In the genomic region with DNA sequence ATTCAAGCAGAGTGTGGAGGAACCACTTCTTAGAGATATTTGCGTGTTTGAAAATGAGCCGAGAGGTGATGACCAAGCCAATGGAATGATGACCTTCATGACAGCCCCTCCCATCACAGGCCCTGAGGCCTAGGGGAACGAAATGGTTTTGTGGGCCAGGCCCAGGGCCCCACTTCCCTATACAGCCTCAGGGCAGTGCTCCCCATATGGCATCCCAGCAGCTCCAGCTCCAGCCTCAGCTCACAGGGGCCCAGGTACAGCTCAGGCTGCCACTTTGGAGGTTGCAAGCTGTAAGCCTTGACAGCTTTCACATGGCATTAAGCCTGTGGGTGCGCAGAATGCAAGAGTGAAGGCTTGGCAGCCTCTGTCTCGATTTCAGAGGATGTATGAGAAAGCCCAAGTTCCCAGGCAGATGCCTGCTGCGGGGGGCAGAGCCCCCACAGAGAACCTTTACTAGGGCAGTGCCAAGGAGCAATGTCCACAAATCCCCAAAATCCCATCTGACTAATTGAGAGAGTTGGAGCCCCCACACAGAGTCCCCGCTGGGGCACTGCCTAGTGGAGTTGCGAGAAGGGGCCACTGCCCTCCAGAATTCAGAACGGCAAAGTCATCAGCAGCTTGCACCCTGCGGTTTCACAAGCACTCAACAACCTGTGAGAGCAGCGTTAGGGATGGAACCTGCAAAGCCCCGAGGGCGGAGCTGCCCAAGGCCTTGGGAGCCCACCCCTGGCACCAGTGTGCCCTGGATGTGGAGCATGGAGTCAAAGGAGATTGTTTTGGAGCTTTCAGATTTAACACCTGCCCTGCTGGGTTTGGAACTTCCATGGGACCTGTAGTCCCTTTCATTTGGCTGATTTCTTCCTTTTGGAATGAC, we compare ENCODE assay signal across 21 cellular contexts.
"Had no signal": no experiment of that assay in that cellular context is flagged by ENCODE, and none has a peak within 500 bp of the region (broad histone marks: within the 10 kb centered on the region; RNA-seq: fewer than 3 reads in every experiment).

No MANE protein-coding gene starts in this region.

- DNase-seq: activated CD4-positive, alpha-beta T cell treated with anti-CD3 and anti-CD28 coated beads, Interleukin-2, amount 50 U/mL, for 4 hours; activated CD4-positive, CD25-positive, alpha-beta regulatory T cell treated with anti-CD3 and anti-CD28 coated beads, Interleukin-2, amount 50 U/mL, for 72 hours; activated gamma-delta T cell treated with Interleukin-2 at 50 U/mL for 16 hours; activated naive CD8-positive, alpha-beta T cell treated with anti-CD3 and anti-CD28 coated beads for 36 hours; amniotic stem cell; effector CD8-positive, alpha-beta T cell; mammary epithelial cell; midbrain; nephron progenitor cell; small intestine; stimulated activated CD4-positive, alpha-beta T cell treated with anti-CD3 and anti-CD28 coated beads, Interleukin-4, amount 100 ng/mL, for 1 hour; SW 1271; T-helper 2 cell; testis had no signal

- H3K27ac ChIP-seq: esophagus muscularis mucosa, prostate gland, right atrium auricular region, testis, upper lobe of left lung, VCaP had no signal

- FAIRE-seq: small intestine had no signal

- H3K4me3 ChIP-seq: esophagus muscularis mucosa, prostate gland, right atrium auricular region, testis, upper lobe of left lung had no signal

- H3K27me3 Mint-ChIP-seq: activated naive CD8-positive, alpha-beta T cell treated with anti-CD3 and anti-CD28 coated beads for 36 hours had no signal

- H3K27ac Mint-ChIP-seq: activated naive CD8-positive, alpha-beta T cell treated with anti-CD3 and anti-CD28 coated beads for 36 hours; activated T-helper 1 cell treated with anti-CD3 and anti-CD28 coated beads, Interleukin-12 subunit alpha, Interleukin-12 subunit beta, Interleukin-2, Interleukin-4 antibody, amounts not matched to agents 30 ng/mL and 10 ng/mL and 1 ng/mL, durations not matched to agents 14 hours and 24 hours and 36 hours; dendritic cell treated with granulocyte-macrophage colony-stimulating factor and Interleukin-4, amounts not matched to agents 40 ng/mL and 50 ng/mL, for 4 days; nephron progenitor cell had no signal

- H3K27me3 ChIP-seq: esophagus muscularis mucosa, right atrium auricular region, testis, upper lobe of left lung had no signal

- H3K9me3 ChIP-seq: prostate gland, testis had no signal

- H3K4me1 ChIP-seq: prostate gland had no signal

- H3K4me3 Mint-ChIP-seq: activated naive CD8-positive, alpha-beta T cell treated with anti-CD3 and anti-CD28 coated beads for 36 hours; activated T-helper 1 cell treated with anti-CD3 and anti-CD28 coated beads, Interleukin-12 subunit alpha, Interleukin-12 subunit beta, Interleukin-2, Interleukin-4 antibody, amounts not matched to agents 30 ng/mL and 10 ng/mL and 1 ng/mL, durations not matched to agents 14 hours and 24 hours and 36 hours; dendritic cell treated with granulocyte-macrophage colony-stimulating factor and Interleukin-4, amounts not matched to agents 40 ng/mL and 50 ng/mL, for 4 days; nephron progenitor cell had no signal

- H3K36me3 ChIP-seq: esophagus muscularis mucosa, prostate gland, right atrium auricular region, upper lobe of left lung had no signal
